18 cellular contexts compared by ENCODE assay signal in genomic region chr7:28301148-28301641, GRCh38.
DNase-seq lines count a peak whose midpoint lies in the region; FAIRE-seq and TF ChIP-seq lines count a peak whose summit lies in the region.
"Had no signal": no experiment of that assay in that cellular context is flagged by ENCODE, and none has a peak within 500 bp of the region (broad histone marks: within the 10 kb centered on the region; RNA-seq: fewer than 3 reads in every experiment).

No MANE protein-coding gene starts in this region.

- H3K4me1 ChIP-seq in HEK293 (ENCODE audit: control insufficient read depth, insufficient read depth, low read length) = peaks cover 26% of the 10 kb centered on the region

- peaks cover 19% of the 10 kb centered on the region for H3K27me3 Mint-ChIP-seq in activated CD4-positive, alpha-beta T cell treated with anti-CD3 and anti-CD28 coated beads, Interleukin-2, amount 10 ng/mL, durations not matched to agents 24 days and 14 days

- no peak overlapping the region for H3K4me3 Mint-ChIP-seq in activated CD4-positive, alpha-beta T cell treated with anti-CD3 and anti-CD28 coated beads, Interleukin-2, amount 10 ng/mL, durations not matched to agents 24 days and 14 days
- H3K4me3 Mint-ChIP-seq: activated CD4-positive, alpha-beta memory T cell treated with anti-CD3 and anti-CD28 coated beads, Interleukin-2, amount 10 ng/mL, durations not matched to agents 7 days and 5 days; T-helper 1 cell treated with Interleukin-12 subunit alpha and Interleukin-12 subunit beta and Interleukin-4 antibody, amounts not matched to agents 30 μg/mL and 1 μg/mL, for 36 hours had no signal

- no peaks in the 10 kb centered on the region for H3K36me3 Mint-ChIP-seq in activated CD4-positive, alpha-beta T cell treated with anti-CD3 and anti-CD28 coated beads, Interleukin-2, amount 10 ng/mL, durations not matched to agents 24 days and 14 days (ENCODE audit: low read depth)

- no peak for FAIRE-seq in H54 (lab: Jason Lieb, UNC)
- FAIRE-seq: colon had no signal

- peak; percentile 42 for DNase-seq in astrocyte of the hippocampus (ENCODE audit: low read depth, low spot score)
- peak; percentile 1 for DNase-seq in foreskin melanocyte
- peak; percentile 71 for DNase-seq in skeletal muscle cell (ENCODE audit: low read depth)
- no peak for DNase-seq in activated CD4-positive, alpha-beta T cell treated with anti-CD3 and anti-CD28 coated beads, Interleukin-2, amount 10 ng/mL, durations not matched to agents 24 days and 14 days
- DNase-seq in NCI-H2171 treated with DMSO at 0.1 percent for 48 hours (lab: John Stamatoyannopoulos, UW) = no peak
- no peak for DNase-seq in H54 (ENCODE audit: insufficient read length, low spot score)
- DNase-seq in NCI-H2171 (lab: John Stamatoyannopoulos, UW) = no peak
- DNase-seq: activated CD4-positive, alpha-beta memory T cell treated with anti-CD3 and anti-CD28 coated beads, Interleukin-2, amount 10 ng/mL, durations not matched to agents 7 days and 5 days; activated naive CD4-positive, alpha-beta T cell treated with Interleukin-2 at 50 U/mL for 16 hours; head of caudate nucleus; Karpas-422; NCI-H2029 treated with DMSO at 0.1 percent for 48 hours; nucleus accumbens; stimulated activated CD4-positive, alpha-beta T cell treated with anti-CD3 and anti-CD28 coated beads, Interleukin-2, amount 100 ng/mL, for 48 hours; stimulated activated naive CD8-positive, alpha-beta T cell treated with anti-CD3 and anti-CD28 coated beads, Interleukin-15, Interleukin-2, amounts not matched to agents 100 U/mL and 50 U/mL, for 24 hours had no signal

- H3K4me3 ChIP-seq in HEK293 (ENCODE audit: low read depth, low read length) (no peak overlapping the region), skeletal muscle cell (ENCODE audit: low read depth, low read length) (no peak overlapping the region)

- POLR2A ChIA-PET in HEK293 (lab: Yijun Ruan, JAX) = no interaction called here

- H3K9me3 Mint-ChIP-seq in activated CD4-positive, alpha-beta T cell treated with anti-CD3 and anti-CD28 coated beads, Interleukin-2, amount 10 ng/mL, durations not matched to agents 24 days and 14 days = no peaks in the 10 kb centered on the region
- H3K9me3 Mint-ChIP-seq: activated CD4-positive, alpha-beta memory T cell treated with anti-CD3 and anti-CD28 coated beads, Interleukin-2, amount 10 ng/mL, durations not matched to agents 7 days and 5 days; T-helper 1 cell treated with Interleukin-12 subunit alpha and Interleukin-12 subunit beta and Interleukin-4 antibody, amounts not matched to agents 30 μg/mL and 1 μg/mL, for 36 hours had no signal

- H3K9me3 ChIP-seq in HEK293 (ENCODE audit: control insufficient read depth, insufficient read depth, low read depth, low read length) = no peaks in the 10 kb centered on the region

- TF ChIP-seq POLR2A in H54 (IDR thresholded peaks at IDR 0.05; ENCODE audit: low read depth, low read length) = no peak

- no peak overlapping the region for H3K27ac ChIP-seq in HEK293 (ENCODE audit: extremely low read depth, low read depth, low read length)

- CTCF ChIA-PET in HEK293 (lab: Yijun Ruan, JAX) = interaction anchor here (0.6 to 1.3 kb wide), 2 partner anchors 533 to 620 kb away, joined by 3 to 4 read pairs; no protein-coding TSS in a partner anchor

- H3K4me1 Mint-ChIP-seq in activated CD4-positive, alpha-beta T cell treated with anti-CD3 and anti-CD28 coated beads, Interleukin-2, amount 10 ng/mL, durations not matched to agents 24 days and 14 days = no peaks in the 10 kb centered on the region
- H3K4me1 Mint-ChIP-seq: activated CD4-positive, alpha-beta memory T cell treated with anti-CD3 and anti-CD28 coated beads, Interleukin-2, amount 10 ng/mL, durations not matched to agents 7 days and 5 days had no signal

- no peak overlapping the region for H3K27ac Mint-ChIP-seq in activated CD4-positive, alpha-beta T cell treated with anti-CD3 and anti-CD28 coated beads, Interleukin-2, amount 10 ng/mL, durations not matched to agents 24 days and 14 days
- H3K27ac Mint-ChIP-seq: activated CD4-positive, alpha-beta memory T cell treated with anti-CD3 and anti-CD28 coated beads, Interleukin-2, amount 10 ng/mL, durations not matched to agents 7 days and 5 days; T-helper 1 cell treated with Interleukin-12 subunit alpha and Interleukin-12 subunit beta and Interleukin-4 antibody, amounts not matched to agents 30 μg/mL and 1 μg/mL, for 36 hours had no signal

- intact Hi-C loops in activated CD4-positive, alpha-beta T cell treated with anti-CD3 and anti-CD28 coated beads, Interleukin-2, amount 10 ng/mL, durations not matched to agents 24 days and 14 days (cut with micrococcal nuclease) = no loop called here

- no peak for TF ChIP-seq CTCF in HEK293 (tag by site-specific recombination; IDR thresholded peaks at IDR 0.05)

- no peaks in the 10 kb centered on the region for H3K36me3 ChIP-seq in HEK293 (ENCODE audit: control insufficient read depth in 2 of 2, insufficient read depth in 1 of 2, low read length in 2 of 2)

TF ChIP-seq in HEK293, 187 proteins besides CTCF, POLR2A, EP300 and RAD21:
- no peak for TF ChIP-seq ZNF2 (tag by site-specific recombination; IDR thresholded peaks at IDR 0.05)
- TF ChIP-seq ZBTB20 (tag by site-specific recombination; IDR thresholded peaks at IDR 0.05) = peak; percentile 36; the same call in 1 of the 2 replicates

Comparison
In these comparisons a context has a peak if more than half of its experiments do, and no peak if none do; other contexts are left out.
1. DNase-seq: peak in astrocyte of the hippocampus (single experiment), foreskin melanocyte (single experiment) and skeletal muscle cell (single experiment); none in activated CD4-positive, alpha-beta T cell treated with anti-CD3 and anti-CD28 coated beads, Interleukin-2, amount 10 ng/mL, durations not matched to agents 24 days and 14 days (single experiment), NCI-H2171 treated with DMSO at 0.1 percent for 48 hours (single experiment), H54 (single experiment) and NCI-H2171 (single experiment).